1 cellular context compared by ENCODE assay signal in the genomic region with DNA sequence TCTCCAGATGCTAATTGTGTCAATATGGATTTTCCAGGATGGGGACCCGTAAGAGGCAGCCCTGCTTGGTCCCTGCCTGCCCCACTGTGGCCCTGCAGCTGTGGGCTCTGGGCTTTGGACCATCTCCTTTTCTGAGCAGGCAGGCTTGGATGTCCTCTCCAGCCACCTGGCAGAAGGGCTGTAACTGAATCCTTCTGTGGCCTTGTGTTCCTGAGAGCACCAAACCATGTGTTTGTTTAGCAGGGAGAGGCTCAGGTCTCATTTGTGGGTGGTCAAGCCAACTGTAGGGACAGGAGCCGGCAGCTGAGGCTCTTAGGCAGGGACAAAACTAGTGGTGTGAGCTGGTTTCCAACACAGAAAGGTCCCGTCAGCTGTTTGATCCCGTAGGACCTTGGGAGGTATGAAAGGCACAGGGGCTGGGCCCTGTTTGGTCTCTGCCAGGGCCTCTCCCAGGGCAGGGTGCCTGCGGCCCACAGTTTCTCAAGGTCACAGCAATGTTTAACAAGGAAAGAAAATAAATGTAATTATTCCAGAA.
TF ChIP-seq lines count a peak whose summit lies in the region.

No MANE protein-coding gene starts in this region.

TF ChIP-seq in HepG2, 621 proteins besides CTCF, POLR2A, EP300 and RAD21 (continued from another document):
- TF ChIP-seq, protein P1, sequence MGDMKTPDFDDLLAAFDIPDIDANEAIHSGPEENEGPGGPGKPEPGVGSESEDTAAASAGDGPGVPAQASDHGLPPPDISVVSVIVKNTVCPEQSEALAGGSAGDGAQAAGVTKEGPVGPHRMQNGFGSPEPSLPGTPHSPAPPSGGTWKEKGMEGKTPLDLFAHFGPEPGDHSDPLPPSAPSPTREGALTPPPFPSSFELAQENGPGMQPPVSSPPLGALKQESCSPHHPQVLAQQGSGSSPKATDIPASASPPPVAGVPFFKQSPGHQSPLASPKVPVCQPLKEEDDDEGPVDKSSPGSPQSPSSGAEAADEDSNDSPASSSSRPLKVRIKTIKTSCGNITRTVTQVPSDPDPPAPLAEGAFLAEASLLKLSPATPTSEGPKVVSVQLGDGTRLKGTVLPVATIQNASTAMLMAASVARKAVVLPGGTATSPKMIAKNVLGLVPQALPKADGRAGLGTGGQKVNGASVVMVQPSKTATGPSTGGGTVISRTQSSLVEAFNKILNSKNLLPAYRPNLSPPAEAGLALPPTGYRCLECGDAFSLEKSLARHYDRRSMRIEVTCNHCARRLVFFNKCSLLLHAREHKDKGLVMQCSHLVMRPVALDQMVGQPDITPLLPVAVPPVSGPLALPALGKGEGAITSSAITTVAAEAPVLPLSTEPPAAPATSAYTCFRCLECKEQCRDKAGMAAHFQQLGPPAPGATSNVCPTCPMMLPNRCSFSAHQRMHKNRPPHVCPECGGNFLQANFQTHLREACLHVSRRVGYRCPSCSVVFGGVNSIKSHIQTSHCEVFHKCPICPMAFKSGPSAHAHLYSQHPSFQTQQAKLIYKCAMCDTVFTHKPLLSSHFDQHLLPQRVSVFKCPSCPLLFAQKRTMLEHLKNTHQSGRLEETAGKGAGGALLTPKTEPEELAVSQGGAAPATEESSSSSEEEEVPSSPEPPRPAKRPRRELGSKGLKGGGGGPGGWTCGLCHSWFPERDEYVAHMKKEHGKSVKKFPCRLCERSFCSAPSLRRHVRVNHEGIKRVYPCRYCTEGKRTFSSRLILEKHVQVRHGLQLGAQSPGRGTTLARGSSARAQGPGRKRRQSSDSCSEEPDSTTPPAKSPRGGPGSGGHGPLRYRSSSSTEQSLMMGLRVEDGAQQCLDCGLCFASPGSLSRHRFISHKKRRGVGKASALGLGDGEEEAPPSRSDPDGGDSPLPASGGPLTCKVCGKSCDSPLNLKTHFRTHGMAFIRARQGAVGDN (CRISPR knock-in tag; IDR thresholded peaks at IDR 0.05): peak; percentile 52
- no peak for TF ChIP-seq NR2F6 (IDR thresholded peaks at IDR 0.05)
- no peak for TF ChIP-seq NR2F6 (CRISPR knock-in tag; IDR thresholded peaks at IDR 0.05)
- TF ChIP-seq RXRA (CRISPR knock-in tag; IDR thresholded peaks at IDR 0.05): 0 out of 2 replicates have a peak, but pooled peaks have one; percentile 18
- TF ChIP-seq, protein P2, sequence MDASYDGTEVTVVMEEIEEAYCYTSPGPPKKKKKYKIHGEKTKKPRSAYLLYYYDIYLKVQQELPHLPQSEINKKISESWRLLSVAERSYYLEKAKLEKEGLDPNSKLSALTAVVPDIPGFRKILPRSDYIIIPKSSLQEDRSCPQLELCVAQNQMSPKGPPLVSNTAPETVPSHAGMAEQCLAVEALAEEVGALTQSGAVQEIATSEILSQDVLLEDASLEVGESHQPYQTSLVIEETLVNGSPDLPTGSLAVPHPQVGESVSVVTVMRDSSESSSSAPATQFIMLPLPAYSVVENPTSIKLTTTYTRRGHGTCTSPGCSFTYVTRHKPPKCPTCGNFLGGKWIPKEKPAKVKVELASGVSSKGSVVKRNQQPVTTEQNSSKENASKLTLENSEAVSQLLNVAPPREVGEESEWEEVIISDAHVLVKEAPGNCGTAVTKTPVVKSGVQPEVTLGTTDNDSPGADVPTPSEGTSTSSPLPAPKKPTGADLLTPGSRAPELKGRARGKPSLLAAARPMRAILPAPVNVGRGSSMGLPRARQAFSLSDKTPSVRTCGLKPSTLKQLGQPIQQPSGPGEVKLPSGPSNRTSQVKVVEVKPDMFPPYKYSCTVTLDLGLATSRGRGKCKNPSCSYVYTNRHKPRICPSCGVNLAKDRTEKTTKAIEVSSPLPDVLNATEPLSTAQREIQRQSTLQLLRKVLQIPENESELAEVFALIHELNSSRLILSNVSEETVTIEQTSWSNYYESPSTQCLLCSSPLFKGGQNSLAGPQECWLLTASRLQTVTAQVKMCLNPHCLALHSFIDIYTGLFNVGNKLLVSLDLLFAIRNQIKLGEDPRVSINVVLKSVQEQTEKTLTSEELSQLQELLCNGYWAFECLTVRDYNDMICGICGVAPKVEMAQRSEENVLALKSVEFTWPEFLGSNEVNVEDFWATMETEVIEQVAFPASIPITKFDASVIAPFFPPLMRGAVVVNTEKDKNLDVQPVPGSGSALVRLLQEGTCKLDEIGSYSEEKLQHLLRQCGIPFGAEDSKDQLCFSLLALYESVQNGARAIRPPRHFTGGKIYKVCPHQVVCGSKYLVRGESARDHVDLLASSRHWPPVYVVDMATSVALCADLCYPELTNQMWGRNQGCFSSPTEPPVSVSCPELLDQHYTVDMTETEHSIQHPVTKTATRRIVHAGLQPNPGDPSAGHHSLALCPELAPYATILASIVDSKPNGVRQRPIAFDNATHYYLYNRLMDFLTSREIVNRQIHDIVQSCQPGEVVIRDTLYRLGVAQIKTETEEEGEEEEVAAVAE (CRISPR knock-in tag; IDR thresholded peaks at IDR 0.05; ENCODE audit: borderline replicate concordance): no peak
- TF ChIP-seq ZNF484 (CRISPR knock-in tag; IDR thresholded peaks at IDR 0.05; ENCODE audit: borderline replicate concordance, low read depth): no peak
- TF ChIP-seq, protein P3, sequence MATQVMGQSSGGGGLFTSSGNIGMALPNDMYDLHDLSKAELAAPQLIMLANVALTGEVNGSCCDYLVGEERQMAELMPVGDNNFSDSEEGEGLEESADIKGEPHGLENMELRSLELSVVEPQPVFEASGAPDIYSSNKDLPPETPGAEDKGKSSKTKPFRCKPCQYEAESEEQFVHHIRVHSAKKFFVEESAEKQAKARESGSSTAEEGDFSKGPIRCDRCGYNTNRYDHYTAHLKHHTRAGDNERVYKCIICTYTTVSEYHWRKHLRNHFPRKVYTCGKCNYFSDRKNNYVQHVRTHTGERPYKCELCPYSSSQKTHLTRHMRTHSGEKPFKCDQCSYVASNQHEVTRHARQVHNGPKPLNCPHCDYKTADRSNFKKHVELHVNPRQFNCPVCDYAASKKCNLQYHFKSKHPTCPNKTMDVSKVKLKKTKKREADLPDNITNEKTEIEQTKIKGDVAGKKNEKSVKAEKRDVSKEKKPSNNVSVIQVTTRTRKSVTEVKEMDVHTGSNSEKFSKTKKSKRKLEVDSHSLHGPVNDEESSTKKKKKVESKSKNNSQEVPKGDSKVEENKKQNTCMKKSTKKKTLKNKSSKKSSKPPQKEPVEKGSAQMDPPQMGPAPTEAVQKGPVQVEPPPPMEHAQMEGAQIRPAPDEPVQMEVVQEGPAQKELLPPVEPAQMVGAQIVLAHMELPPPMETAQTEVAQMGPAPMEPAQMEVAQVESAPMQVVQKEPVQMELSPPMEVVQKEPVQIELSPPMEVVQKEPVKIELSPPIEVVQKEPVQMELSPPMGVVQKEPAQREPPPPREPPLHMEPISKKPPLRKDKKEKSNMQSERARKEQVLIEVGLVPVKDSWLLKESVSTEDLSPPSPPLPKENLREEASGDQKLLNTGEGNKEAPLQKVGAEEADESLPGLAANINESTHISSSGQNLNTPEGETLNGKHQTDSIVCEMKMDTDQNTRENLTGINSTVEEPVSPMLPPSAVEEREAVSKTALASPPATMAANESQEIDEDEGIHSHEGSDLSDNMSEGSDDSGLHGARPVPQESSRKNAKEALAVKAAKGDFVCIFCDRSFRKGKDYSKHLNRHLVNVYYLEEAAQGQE (IDR thresholded peaks at IDR 0.05; ENCODE audit: borderline replicate concordance in 1 of 2, low read depth in 1 of 2, low read length in 2 of 2): no peak
- peak; percentile 23; the same call in 1 of the 2 replicates for TF ChIP-seq FOXK1 (CRISPR knock-in tag; IDR thresholded peaks at IDR 0.05; ENCODE audit: borderline replicate concordance, low read depth)
- no peak for TF ChIP-seq ZSCAN31 (CRISPR knock-in tag; IDR thresholded peaks at IDR 0.05; ENCODE audit: low read depth)
- no peak for TF ChIP-seq ZNF562 (CRISPR knock-in tag; IDR thresholded peaks at IDR 0.05; ENCODE audit: borderline replicate concordance)
- TF ChIP-seq NRL (CRISPR knock-in tag; IDR thresholded peaks at IDR 0.05; ENCODE audit: borderline replicate concordance): no peak
- peak; percentile 44; the same call in 1 of the 2 replicates for TF ChIP-seq SALL1 (CRISPR knock-in tag; IDR thresholded peaks at IDR 0.05)
- TF ChIP-seq MEIS2 (CRISPR knock-in tag; IDR thresholded peaks at IDR 0.05): no peak
- TF ChIP-seq MXI1 (IDR thresholded peaks at IDR 0.05; ENCODE audit: borderline replicate concordance, low read depth, low read length): no peak
- TF ChIP-seq, protein P4, sequence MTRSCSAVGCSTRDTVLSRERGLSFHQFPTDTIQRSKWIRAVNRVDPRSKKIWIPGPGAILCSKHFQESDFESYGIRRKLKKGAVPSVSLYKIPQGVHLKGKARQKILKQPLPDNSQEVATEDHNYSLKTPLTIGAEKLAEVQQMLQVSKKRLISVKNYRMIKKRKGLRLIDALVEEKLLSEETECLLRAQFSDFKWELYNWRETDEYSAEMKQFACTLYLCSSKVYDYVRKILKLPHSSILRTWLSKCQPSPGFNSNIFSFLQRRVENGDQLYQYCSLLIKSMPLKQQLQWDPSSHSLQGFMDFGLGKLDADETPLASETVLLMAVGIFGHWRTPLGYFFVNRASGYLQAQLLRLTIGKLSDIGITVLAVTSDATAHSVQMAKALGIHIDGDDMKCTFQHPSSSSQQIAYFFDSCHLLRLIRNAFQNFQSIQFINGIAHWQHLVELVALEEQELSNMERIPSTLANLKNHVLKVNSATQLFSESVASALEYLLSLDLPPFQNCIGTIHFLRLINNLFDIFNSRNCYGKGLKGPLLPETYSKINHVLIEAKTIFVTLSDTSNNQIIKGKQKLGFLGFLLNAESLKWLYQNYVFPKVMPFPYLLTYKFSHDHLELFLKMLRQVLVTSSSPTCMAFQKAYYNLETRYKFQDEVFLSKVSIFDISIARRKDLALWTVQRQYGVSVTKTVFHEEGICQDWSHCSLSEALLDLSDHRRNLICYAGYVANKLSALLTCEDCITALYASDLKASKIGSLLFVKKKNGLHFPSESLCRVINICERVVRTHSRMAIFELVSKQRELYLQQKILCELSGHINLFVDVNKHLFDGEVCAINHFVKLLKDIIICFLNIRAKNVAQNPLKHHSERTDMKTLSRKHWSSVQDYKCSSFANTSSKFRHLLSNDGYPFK (CRISPR knock-in tag; IDR thresholded peaks at IDR 0.05; ENCODE audit: borderline replicate concordance): 0 out of 2 replicates have a peak, but pooled peaks have one; percentile 45
- TF ChIP-seq, protein P5, sequence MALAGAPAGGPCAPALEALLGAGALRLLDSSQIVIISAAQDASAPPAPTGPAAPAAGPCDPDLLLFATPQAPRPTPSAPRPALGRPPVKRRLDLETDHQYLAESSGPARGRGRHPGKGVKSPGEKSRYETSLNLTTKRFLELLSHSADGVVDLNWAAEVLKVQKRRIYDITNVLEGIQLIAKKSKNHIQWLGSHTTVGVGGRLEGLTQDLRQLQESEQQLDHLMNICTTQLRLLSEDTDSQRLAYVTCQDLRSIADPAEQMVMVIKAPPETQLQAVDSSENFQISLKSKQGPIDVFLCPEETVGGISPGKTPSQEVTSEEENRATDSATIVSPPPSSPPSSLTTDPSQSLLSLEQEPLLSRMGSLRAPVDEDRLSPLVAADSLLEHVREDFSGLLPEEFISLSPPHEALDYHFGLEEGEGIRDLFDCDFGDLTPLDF (CRISPR knock-in tag; IDR thresholded peaks at IDR 0.05): no peak
- TF ChIP-seq MTF2 (CRISPR knock-in tag; IDR thresholded peaks at IDR 0.05; ENCODE audit: borderline replicate concordance): no peak
- TF ChIP-seq KLF12 (CRISPR knock-in tag; IDR thresholded peaks at IDR 0.05; ENCODE audit: borderline replicate concordance): no peak
- TF ChIP-seq, protein P6, sequence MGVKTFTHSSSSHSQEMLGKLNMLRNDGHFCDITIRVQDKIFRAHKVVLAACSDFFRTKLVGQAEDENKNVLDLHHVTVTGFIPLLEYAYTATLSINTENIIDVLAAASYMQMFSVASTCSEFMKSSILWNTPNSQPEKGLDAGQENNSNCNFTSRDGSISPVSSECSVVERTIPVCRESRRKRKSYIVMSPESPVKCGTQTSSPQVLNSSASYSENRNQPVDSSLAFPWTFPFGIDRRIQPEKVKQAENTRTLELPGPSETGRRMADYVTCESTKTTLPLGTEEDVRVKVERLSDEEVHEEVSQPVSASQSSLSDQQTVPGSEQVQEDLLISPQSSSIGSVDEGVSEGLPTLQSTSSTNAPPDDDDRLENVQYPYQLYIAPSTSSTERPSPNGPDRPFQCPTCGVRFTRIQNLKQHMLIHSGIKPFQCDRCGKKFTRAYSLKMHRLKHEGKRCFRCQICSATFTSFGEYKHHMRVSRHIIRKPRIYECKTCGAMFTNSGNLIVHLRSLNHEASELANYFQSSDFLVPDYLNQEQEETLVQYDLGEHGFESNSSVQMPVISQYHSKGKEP (CRISPR knock-in tag; IDR thresholded peaks at IDR 0.05): no peak
- TF ChIP-seq, protein P7, sequence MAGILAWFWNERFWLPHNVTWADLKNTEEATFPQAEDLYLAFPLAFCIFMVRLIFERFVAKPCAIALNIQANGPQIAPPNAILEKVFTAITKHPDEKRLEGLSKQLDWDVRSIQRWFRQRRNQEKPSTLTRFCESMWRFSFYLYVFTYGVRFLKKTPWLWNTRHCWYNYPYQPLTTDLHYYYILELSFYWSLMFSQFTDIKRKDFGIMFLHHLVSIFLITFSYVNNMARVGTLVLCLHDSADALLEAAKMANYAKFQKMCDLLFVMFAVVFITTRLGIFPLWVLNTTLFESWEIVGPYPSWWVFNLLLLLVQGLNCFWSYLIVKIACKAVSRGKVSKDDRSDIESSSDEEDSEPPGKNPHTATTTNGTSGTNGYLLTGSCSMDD (CRISPR knock-in tag; IDR thresholded peaks at IDR 0.05): no peak
- TF ChIP-seq, protein P8, sequence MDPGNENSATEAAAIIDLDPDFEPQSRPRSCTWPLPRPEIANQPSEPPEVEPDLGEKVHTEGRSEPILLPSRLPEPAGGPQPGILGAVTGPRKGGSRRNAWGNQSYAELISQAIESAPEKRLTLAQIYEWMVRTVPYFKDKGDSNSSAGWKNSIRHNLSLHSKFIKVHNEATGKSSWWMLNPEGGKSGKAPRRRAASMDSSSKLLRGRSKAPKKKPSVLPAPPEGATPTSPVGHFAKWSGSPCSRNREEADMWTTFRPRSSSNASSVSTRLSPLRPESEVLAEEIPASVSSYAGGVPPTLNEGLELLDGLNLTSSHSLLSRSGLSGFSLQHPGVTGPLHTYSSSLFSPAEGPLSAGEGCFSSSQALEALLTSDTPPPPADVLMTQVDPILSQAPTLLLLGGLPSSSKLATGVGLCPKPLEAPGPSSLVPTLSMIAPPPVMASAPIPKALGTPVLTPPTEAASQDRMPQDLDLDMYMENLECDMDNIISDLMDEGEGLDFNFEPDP (CRISPR knock-in tag; conservative IDR thresholded peaks at IDR 0.05): no peak
